16 cellular contexts compared by ENCODE assay signal in the genomic region with DNA sequence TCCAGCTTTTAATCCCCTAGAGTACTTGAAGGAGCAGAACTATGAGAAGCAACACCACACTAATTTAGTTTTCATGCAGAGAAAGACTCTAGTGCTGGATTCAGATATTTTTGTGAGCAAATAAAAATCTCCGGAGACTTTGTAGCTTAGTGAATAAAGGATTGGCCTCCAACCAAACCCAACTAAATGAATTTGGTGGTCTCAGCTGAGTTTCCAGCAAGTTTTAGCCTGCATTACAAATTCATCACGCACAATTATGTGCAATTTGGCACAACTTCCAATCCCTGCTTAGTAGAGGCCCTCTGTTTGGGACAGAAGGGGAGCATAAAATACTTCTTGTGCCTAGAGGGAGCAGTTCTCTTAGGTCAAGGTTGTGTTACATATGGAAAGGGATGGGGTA.
DNase-seq lines count a peak whose midpoint lies in the region; FAIRE-seq and TF ChIP-seq lines count a peak whose summit lies in the region.
"Had no signal": no experiment of that assay in that cellular context is flagged by ENCODE, and none has a peak within 500 bp of the region (broad histone marks: within the 10 kb centered on the region; RNA-seq: fewer than 3 reads in every experiment).

No MANE protein-coding gene starts in this region.

- no peak for TF ChIP-seq POLR2A in vagina (IDR thresholded peaks at IDR 0.05)

- FAIRE-seq in small intestine (lab: Jason Lieb, UNC), result no peak
- FAIRE-seq: A549, HepG2 had no signal

- TF ChIP-seq CTCF in cardiac muscle cell (IDR thresholded peaks at IDR 0.05; ENCODE audit: low read depth, low read length) (no peak), vagina (IDR thresholded peaks at IDR 0.05) (no peak), right atrium auricular region (IDR thresholded peaks at IDR 0.05) (no peak)

- H3K4me1 ChIP-seq in cardiac muscle cell (ENCODE audit: low read depth) (peaks cover 42% of the 10 kb centered on the region), vagina (peaks cover 11% of the 10 kb centered on the region), small intestine (ENCODE audit: control insufficient read depth in 2 of 2, insufficient read depth in 1 of 2, low read depth in 1 of 2, low read length in 1 of 2) (no peaks in the 10 kb centered on the region), right atrium auricular region (peaks cover 0 to 18% of the 10 kb centered on the region in 2 donors)
- H3K4me1 ChIP-seq: A549, BE2C had no signal

- H3K9ac ChIP-seq in SK-N-MC (ENCODE audit: insufficient read length), result no peak overlapping the region

- intact Hi-C loops in cardiac septum (cut with DNase I) (loop anchor here (2.0 kb wide), 1 partner anchor 77 kb away; no protein-coding TSS in a partner anchor), vagina (cut with DNase I) (no loop called here)

- DNase-seq in cardiac muscle cell (ENCODE audit: low read depth in 1 of 2, low spot score in 1 of 2) (no peak), cardiac septum (ENCODE audit: low spot score) (no peak), SK-N-MC (ENCODE audit: low read depth, low spot score) (no peak), fibroblast of peridontal ligament (ENCODE audit: extremely low read depth) (peak; percentile 73), vagina (ENCODE audit: extremely low spot score in 2 of 2) (no peak), small intestine (no peak), right atrium auricular region (ENCODE audit: low spot score) (no peak)
- DNase-seq: BE2C; CD4-positive, alpha-beta memory T cell; DND-41; GF-D8; H9 had no signal

- H3K36me3 ChIP-seq in cardiac muscle cell (no peaks in the 10 kb centered on the region), SK-N-MC (ENCODE audit: insufficient read depth, low read length) (no peaks in the 10 kb centered on the region), vagina (no peaks in the 10 kb centered on the region), small intestine (ENCODE audit: control insufficient read depth in 2 of 2, insufficient read depth in 2 of 2, low read length in 2 of 2) (no peaks in the 10 kb centered on the region), right atrium auricular region (no peaks in the 10 kb centered on the region)
- H3K36me3 ChIP-seq: BE2C had no signal

- H3K4me3 ChIP-seq in cardiac muscle cell (no peak overlapping the region), SK-N-MC (peak overlapping the region; percentile 21), vagina (no peak overlapping the region), small intestine (ENCODE audit: low read depth in 1 of 2, low read length in 2 of 2) (no peak overlapping the region), right atrium auricular region (no peak overlapping the region)
- H3K4me3 ChIP-seq: A549, GM23338 had no signal

- no peaks in the 10 kb centered on the region for H3K27me3 ChIP-seq in cardiac muscle cell
- no peaks in the 10 kb centered on the region for H3K27me3 ChIP-seq in vagina
- no peaks in the 10 kb centered on the region for H3K27me3 ChIP-seq in small intestine (ENCODE audit: control insufficient read depth in 2 of 2, insufficient read depth in 2 of 2, low read length in 2 of 2)
- H3K27me3 ChIP-seq in right atrium auricular region, result no peaks in the 10 kb centered on the region
- H3K27me3 ChIP-seq: BE2C had no signal

- H3K9me3 ChIP-seq in cardiac muscle cell (ENCODE audit: low read depth) (no peaks in the 10 kb centered on the region), SK-N-MC (ENCODE audit: low read depth, low read length) (no peaks in the 10 kb centered on the region), vagina (no peaks in the 10 kb centered on the region), small intestine (ENCODE audit: control insufficient read depth, low read depth) (no peaks in the 10 kb centered on the region), right atrium auricular region (no peaks in the 10 kb centered on the region)
- H3K9me3 ChIP-seq: A549, BE2C had no signal

- H3K27ac ChIP-seq in cardiac muscle cell (peak overlapping the region; percentile 73), SK-N-MC (peak overlapping the region; percentile 56; the same call in 1 of the 2 replicates), vagina (no peak overlapping the region), small intestine (ENCODE audit: low read depth in 1 of 2, low read length in 1 of 2) (no peak overlapping the region), right atrium auricular region (no peak overlapping the region)
- H3K27ac ChIP-seq: A549, C4-2B had no signal

- WGBS in small intestine, 3 donors, result 67 to 86% (median 77%) methylated on average over 2 of the region's 2 CpGs

Comparison
In these comparisons a context has a peak if more than half of its experiments do, and no peak if none do; other contexts are left out.
1. H3K27ac ChIP-seq: peak in cardiac muscle cell (single experiment) and SK-N-MC (single experiment); none in vagina (single experiment), small intestine (0 of 2) and right atrium auricular region (0 of 2).